In genomic region chr19:56946164-56946563, GRCh38 we compare ENCODE assay signal across 12 cellular contexts.
"Had no signal": no experiment of that assay in that cellular context is flagged by ENCODE, and none has a peak within 500 bp of the region (broad histone marks: within the 10 kb centered on the region; RNA-seq: fewer than 3 reads in every experiment).

No MANE protein-coding gene starts in this region.

- H3K27me3 ChIP-seq: vagina had no signal

- H3K9me3 ChIP-seq: vagina had no signal

- H3K4me1 ChIP-seq: tibial artery, vagina had no signal

- H3K27ac ChIP-seq: tibial artery, vagina had no signal

- DNase-seq: activated CD4-positive, alpha-beta memory T cell treated with anti-CD3 and anti-CD28 coated beads for 36 hours; activated CD4-positive, alpha-beta T cell treated with anti-CD3 and anti-CD28 coated beads for 1 hour; activated effector memory CD4-positive, alpha-beta T cell treated with anti-CD3 and anti-CD28 coated beads, Interleukin-2, amount 50 U/mL, for 16 hours; activated T-cell treated with anti-CD3 and anti-CD28 coated beads, Interleukin-2, amount 50 U/mL, for 4 hours; mucosa of descending colon; naive thymus-derived CD8-positive, alpha-beta T cell; stimulated activated CD4-positive, alpha-beta T cell treated with anti-CD3 and anti-CD28 coated beads, Interleukin-15, amount 100 ng/mL, for 24 hours; T1000; tibial artery had no signal

- H3K36me3 ChIP-seq: tibial artery, vagina had no signal

- ATAC-seq: activated naive CD4-positive, alpha-beta T cell treated with anti-CD3 and anti-CD28 coated beads, Interleukin-2, amount 50 U/mL, for 72 hours; activated T-cell treated with anti-CD3 and anti-CD28 coated beads, Interleukin-2, amount 50 U/mL, for 4 hours; mucosa of descending colon; naive thymus-derived CD8-positive, alpha-beta T cell had no signal

- H3K4me3 ChIP-seq: lung, mucosa of descending colon, tibial artery, vagina had no signal
